11 cellular contexts compared by ENCODE assay signal in genomic region chr3:58335432-58335947, GRCh38. TPM values are rescaled to one million over a fixed set of nuclear protein-coding genes. Genes with fewer than 3 reads are reported as not detected.
DNase-seq lines count a peak whose midpoint lies in the region; ATAC-seq, FAIRE-seq and TF ChIP-seq lines count a peak whose summit lies in the region.
"Had no signal": no experiment of that assay in that cellular context is flagged by ENCODE, and none has a peak within 500 bp of the region (broad histone marks: within the 10 kb centered on the region; RNA-seq: fewer than 3 reads in every experiment).

No MANE protein-coding gene starts in this region.

- no peak for TF ChIP-seq CTCF in psoas muscle (IDR thresholded peaks at IDR 0.05)

- peaks cover 26% of the 10 kb centered on the region for H3K4me1 ChIP-seq in psoas muscle

- FAIRE-seq in RCC 7860 (lab: Jason Lieb, UNC), result no peak

- intact Hi-C loops in psoas muscle (cut with DNase I) (loop anchor here in 1 of 2 donors (5.0 kb wide), 1 partner anchor 52 kb away; no protein-coding TSS in a partner anchor), left colon (cut with DNase I, micrococcal nuclease) (no loop called here)

- H3K27ac ChIP-seq in epithelial cell of prostate (peak overlapping the region; percentile 97), psoas muscle (peak overlapping the region; percentile 50)

- H3K27me3 ChIP-seq in psoas muscle (ENCODE audit: insufficient read depth in 3 of 3, low read length in 2 of 3), result no peaks in the 10 kb centered on the region

- no peak for ATAC-seq in psoas muscle
- ATAC-seq in left colon, result no peak
- no peak for ATAC-seq in HG03460 (IDR thresholded peaks at IDR 0.05; ENCODE audit: unreplicated experiment)

- peak overlapping the region; percentile 25 for H3K4me3 ChIP-seq in psoas muscle

- peaks cover 0 to 3% of the 10 kb centered on the region in 2 donors for H3K36me3 ChIP-seq in psoas muscle (ENCODE audit: insufficient read depth in 1 of 2, low read depth in 1 of 2)

- DNase-seq in DMS114 treated with DMSO at 0.1 percent for 48 hours (lab: John Stamatoyannopoulos, UW; ENCODE audit: unreplicated experiment) (peak; percentile 22), RCC 7860 (ENCODE audit: low spot score) (peak; percentile 5), epithelial cell of prostate (ENCODE audit: low read depth, low spot score) (no peak), psoas muscle (no peak), left colon (no peak), EL (no peak), Ammon's horn (ENCODE audit: low spot score) (no peak)
- DNase-seq: activated CD4-positive, alpha-beta T cell treated with anti-CD3 and anti-CD28 coated beads for 4 hours; NCI-H1930; stimulated activated CD4-positive, alpha-beta T cell treated with anti-CD3 and anti-CD28 coated beads, Interleukin-15, amount 100 ng/mL, for 24 hours had no signal

- H3K9me3 ChIP-seq in psoas muscle, result no peaks in the 10 kb centered on the region

- 52 to 75% (median 65%) methylated on average over 2 of the region's 2 CpGs for WGBS in psoas muscle, 3 donors

RNA-seq across cellular contexts. Expression of gene PXK, which starts 2.8 kb away (rescaled TPM):
- total RNA-seq in psoas muscle (10 to 100 TPM; 15.5 to 17.5 (median 16.5) TPM), left colon (10 to 100 TPM; 10.2 to 12.6 TPM)
- 10 to 100 TPM in 1 of 3 donors, 1 to 10 TPM in 2; 3.4 to 14.7 (median 8.6) TPM for polyA plus RNA-seq in psoas muscle

RNA-seq across cellular contexts. Expression of gene HTD2, which starts 29.2 kb away (rescaled TPM):
- total RNA-seq in psoas muscle, result 10 to 100 TPM; 12.0 to 17.9 (median 15.8) TPM
- 10 to 100 TPM; 10.9 to 37.0 (median 12.5) TPM for polyA plus RNA-seq in psoas muscle
- 10 to 100 TPM in 1 of 2 donors, 1 to 10 TPM in 1; 8.2 to 13.0 TPM for total RNA-seq in left colon

RNA-seq across cellular contexts. Expression of gene RPP14, which starts 29.4 kb away (rescaled TPM):
- total RNA-seq in psoas muscle (10 to 100 TPM; 24.9 to 35.0 (median 30.0) TPM), left colon (10 to 100 TPM; 19.9 to 21.3 TPM)
- polyA plus RNA-seq in psoas muscle, result 10 to 100 TPM; 17.3 to 36.6 (median 23.2) TPM

Comparison
In these comparisons a context has a peak if more than half of its experiments do, and no peak if none do; other contexts are left out.
1. DNase-seq: peak in DMS114 treated with DMSO at 0.1 percent for 48 hours (single experiment) and RCC 7860 (single experiment); none in epithelial cell of prostate (single experiment), psoas muscle (0 of 2), left colon (0 of 2), EL (single experiment) and Ammon's horn (single experiment).